In the genomic region with DNA sequence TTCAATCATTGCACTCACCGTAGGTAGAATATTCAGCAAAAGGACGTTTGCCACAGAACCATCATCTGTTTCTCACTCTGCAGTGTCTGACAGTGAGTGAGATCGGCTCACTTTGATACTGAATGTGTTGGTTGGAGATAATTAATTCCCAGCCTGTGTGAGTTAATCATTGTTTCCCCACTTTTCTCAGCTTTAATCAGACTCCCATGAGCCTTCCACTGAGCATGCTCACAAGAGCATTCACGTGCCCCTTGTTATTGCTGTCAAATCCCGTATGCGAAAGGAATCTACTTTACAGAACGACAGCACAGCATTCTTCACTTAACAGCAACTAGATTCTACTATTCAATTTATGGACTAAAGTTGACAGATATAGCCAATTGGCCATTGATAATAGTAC, we compare ENCODE assay signal across 23 cellular contexts.
"Had no signal": no experiment of that assay in that cellular context is flagged by ENCODE, and none has a peak within 500 bp of the region (broad histone marks: within the 10 kb centered on the region; RNA-seq: fewer than 3 reads in every experiment).

No MANE protein-coding gene starts in this region.

- H3K36me3 Mint-ChIP-seq: activated naive CD4-positive, alpha-beta T cell treated with anti-CD3 and anti-CD28 coated beads, Interleukin-2, amount 50 U/mL, for 24 hours; mesothelial cell of epicardium; stimulated activated memory B cell treated with anti-CD40 and anti-IgM and Interleukin-4, amounts not matched to agents 10 μg/mL and 1 μg/mL and 100 μg/mL, for 72 hours had no signal

- H3K4me3 ChIP-seq: pancreas, transverse colon, uterus had no signal

- H3K27me3 ChIP-seq: neutrophil, pancreas, transverse colon, uterus had no signal

- H3K9me3 Mint-ChIP-seq: activated naive CD4-positive, alpha-beta T cell treated with anti-CD3 and anti-CD28 coated beads, Interleukin-2, amount 50 U/mL, for 24 hours; activated T-helper 1 cell treated with anti-CD3 and anti-CD28 coated beads, Interleukin-12 subunit alpha, Interleukin-12 subunit beta, Interleukin-2, Interleukin-4 antibody, amounts not matched to agents 30 ng/mL and 10 ng/mL and 1 ng/mL, durations not matched to agents 14 hours and 24 hours and 36 hours; central memory CD8-positive, alpha-beta T cell; mesothelial cell of epicardium; stimulated activated memory B cell treated with anti-CD40 and anti-IgM and Interleukin-4, amounts not matched to agents 10 μg/mL and 1 μg/mL and 100 μg/mL, for 72 hours had no signal

- H3K36me3 ChIP-seq: neutrophil, pancreas, transverse colon, uterus had no signal

- ATAC-seq: activated CD8-positive, alpha-beta T cell treated with anti-CD3 and anti-CD28 coated beads, Interleukin-2, amount 10 ng/mL, durations not matched to agents 7 days and 5 days; effector memory CD8-positive, alpha-beta T cell; left ventricle myocardium superior; naive thymus-derived CD8-positive, alpha-beta T cell; sciatic nerve; stimulated activated memory B cell treated with anti-CD40 and anti-IgM and Interleukin-4, amounts not matched to agents 10 μg/mL and 1 μg/mL and 100 μg/mL, for 72 hours had no signal

- DNase-seq: activated CD4-positive, alpha-beta T cell treated with anti-CD3 and anti-CD28 coated beads for 1 hour; activated CD4-positive, alpha-beta T cell treated with anti-CD3 and anti-CD28 coated beads, Interleukin-2, amount 50 U/mL, for 1 hour; activated CD8-positive, alpha-beta T cell treated with anti-CD3 and anti-CD28 coated beads, Interleukin-2, amount 10 ng/mL, durations not matched to agents 7 days and 5 days; activated gamma-delta T cell treated with Interleukin-2 at 50 U/mL for 16 hours; effector memory CD8-positive, alpha-beta T cell; foreskin fibroblast; kidney glomerular epithelial cell; left ventricle myocardium superior; mammary epithelial cell; naive thymus-derived CD8-positive, alpha-beta T cell; pancreas; small intestine; stimulated activated CD4-positive, alpha-beta T cell treated with anti-CD3 and anti-CD28 coated beads, Interleukin-2, amount 100 ng/mL, for 24 hours; T-helper 9 cell; transverse colon; uterus had no signal

- H3K9me3 ChIP-seq: neutrophil, pancreas, transverse colon, uterus had no signal

- H3K27ac ChIP-seq: neutrophil, pancreas, transverse colon, uterus had no signal

- H3K4me3 Mint-ChIP-seq: activated CD8-positive, alpha-beta T cell treated with anti-CD3 and anti-CD28 coated beads, Interleukin-2, amount 10 ng/mL, durations not matched to agents 7 days and 5 days; activated naive CD4-positive, alpha-beta T cell treated with anti-CD3 and anti-CD28 coated beads, Interleukin-2, amount 50 U/mL, for 24 hours; activated T-helper 1 cell treated with anti-CD3 and anti-CD28 coated beads, Interleukin-12 subunit alpha, Interleukin-12 subunit beta, Interleukin-2, Interleukin-4 antibody, amounts not matched to agents 30 ng/mL and 10 ng/mL and 1 ng/mL, durations not matched to agents 14 hours and 24 hours and 36 hours; central memory CD8-positive, alpha-beta T cell; effector memory CD8-positive, alpha-beta T cell; mesothelial cell of epicardium; naive thymus-derived CD8-positive, alpha-beta T cell; stimulated activated memory B cell treated with anti-CD40 and anti-IgM and Interleukin-4, amounts not matched to agents 10 μg/mL and 1 μg/mL and 100 μg/mL, for 72 hours had no signal

- H3K4me1 ChIP-seq: pancreas, transverse colon, uterus had no signal

- H3K27me3 Mint-ChIP-seq: central memory CD8-positive, alpha-beta T cell had no signal

- H3K27ac Mint-ChIP-seq: activated CD8-positive, alpha-beta T cell treated with anti-CD3 and anti-CD28 coated beads, Interleukin-2, amount 10 ng/mL, durations not matched to agents 7 days and 5 days; activated naive CD4-positive, alpha-beta T cell treated with anti-CD3 and anti-CD28 coated beads, Interleukin-2, amount 50 U/mL, for 24 hours; activated T-helper 1 cell treated with anti-CD3 and anti-CD28 coated beads, Interleukin-12 subunit alpha, Interleukin-12 subunit beta, Interleukin-2, Interleukin-4 antibody, amounts not matched to agents 30 ng/mL and 10 ng/mL and 1 ng/mL, durations not matched to agents 14 hours and 24 hours and 36 hours; mesothelial cell of epicardium; naive thymus-derived CD8-positive, alpha-beta T cell; stimulated activated memory B cell treated with anti-CD40 and anti-IgM and Interleukin-4, amounts not matched to agents 10 μg/mL and 1 μg/mL and 100 μg/mL, for 72 hours had no signal

- H3K4me1 Mint-ChIP-seq: activated naive CD4-positive, alpha-beta T cell treated with anti-CD3 and anti-CD28 coated beads, Interleukin-2, amount 50 U/mL, for 24 hours; mesothelial cell of epicardium; stimulated activated memory B cell treated with anti-CD40 and anti-IgM and Interleukin-4, amounts not matched to agents 10 μg/mL and 1 μg/mL and 100 μg/mL, for 72 hours had no signal
